In the genomic region with DNA sequence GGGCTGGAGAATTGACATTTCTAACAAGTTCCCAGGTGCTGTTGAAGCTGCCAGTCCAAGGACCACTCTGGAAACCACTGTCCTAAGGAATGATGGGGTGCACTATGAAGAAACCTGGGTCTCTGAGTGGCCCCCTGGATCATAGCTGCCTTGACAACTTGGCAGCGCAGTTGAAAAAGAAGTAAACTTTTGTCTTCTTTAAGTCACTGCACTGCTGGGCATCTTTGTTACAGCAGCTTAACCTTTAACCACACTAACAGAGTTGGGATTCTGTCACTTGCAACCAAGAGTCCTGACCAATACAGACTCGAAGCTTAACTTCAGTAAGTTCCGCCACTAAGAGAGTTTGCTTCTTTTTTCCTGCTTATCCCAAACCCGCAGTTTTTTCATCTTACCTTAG, we compare ENCODE assay signal across 17 cellular contexts. TPM values are rescaled to one million over a fixed set of nuclear protein-coding genes. Genes with fewer than 3 reads are reported as not detected.
DNase-seq lines count a peak whose midpoint lies in the region; ATAC-seq and TF ChIP-seq lines count a peak whose summit lies in the region.
"Had no signal": no experiment of that assay in that cellular context is flagged by ENCODE, and none has a peak within 500 bp of the region (broad histone marks: within the 10 kb centered on the region; RNA-seq: fewer than 3 reads in every experiment).

No MANE protein-coding gene starts in this region.

- H4K91ac ChIP-seq in neuronal stem cell (ENCODE audit: low read depth, low read length, poor library complexity), result no peak overlapping the region

- H3K4me2 ChIP-seq in HCT116 (ENCODE audit: low read length) (0 out of 2 replicates have a peak overlapping the region, but pooled peaks have one; percentile 52), PC-9 (peak overlapping the region; percentile 48; the same call in 1 of the 2 replicates), neuronal stem cell (ENCODE audit: insufficient read depth, low read length, poor library complexity, severe bottlenecking) (no peak overlapping the region)
- H3K4me2 ChIP-seq: GM23338 had no signal

- no peak overlapping the region for H2BK120ac ChIP-seq in neuronal stem cell (ENCODE audit: low read depth, low read length)

- CTCF ChIA-PET in activated CD4-positive, alpha-beta T cell treated with anti-CD3 and anti-CD28 coated beads for 36 hours (lab: Charles Lee), result interaction anchor here (0.6 to 1.7 kb wide), 5 partner anchors 11 to 127 kb away, joined by 3 to 9 read pairs (median 3); no protein-coding TSS in a partner anchor
- CTCF ChIA-PET in HCT116 (lab: Charles Lee) (interaction anchor here (0.8 to 1.3 kb wide), 2 partner anchors 11 to 51 kb away, joined by 3 read pairs; no protein-coding TSS in a partner anchor), PC-9 (lab: Charles Lee) (no interaction called here)

- no peak for TF ChIP-seq RAD21 in HCT116 (IDR thresholded peaks at IDR 0.05; ENCODE audit: low read depth)

- H2AK5ac ChIP-seq in neuronal stem cell (ENCODE audit: low read depth, low read length), result no peak overlapping the region

- intact Hi-C loops in activated CD4-positive, alpha-beta T cell treated with anti-CD3 and anti-CD28 coated beads for 36 hours (cut with DNase I, micrococcal nuclease), result loop anchor here (2.0 to 10.0 kb wide), 4 partner anchors 260 to 680 kb away; a partner anchor contains a TSS
- intact Hi-C loops in HCT116 (cut with micrococcal nuclease), result no loop called here
- intact Hi-C loops in PC-9 (cut with micrococcal nuclease; ENCODE audit: unreplicated experiment), result no loop called here
- intact Hi-C loops in prostate gland (cut with DNase I), result loop anchor here (10.0 kb wide), 1 partner anchor 532 kb away; no protein-coding TSS in a partner anchor

- H2BK5ac ChIP-seq in neuronal stem cell (ENCODE audit: low read length), result no peak overlapping the region

- WGBS in neuronal stem cell (ENCODE audit: extremely low coverage in 2 of 2, insufficient read length in 2 of 2, insufficient replicate concordance in 1 of 2), 2 donors, result no CpG with 5 or more reads among the region's 4 CpGs
- WGBS in prostate gland, result 98% methylated on average over 4 of the region's 4 CpGs

- peaks cover 4% of the 10 kb centered on the region for H3K9me3 Mint-ChIP-seq in activated CD4-positive, alpha-beta T cell treated with anti-CD3 and anti-CD28 coated beads for 36 hours (ENCODE audit: low read depth)
- H3K9me3 Mint-ChIP-seq: CD8-positive, alpha-beta T cell; GM23338 had no signal

- no peak overlapping the region for H3K14ac ChIP-seq in neuronal stem cell (ENCODE audit: low read length)

- H3K9me3 ChIP-seq in HCT116 (ENCODE audit: control insufficient read depth in 1 of 2, insufficient read depth in 1 of 2, low read depth in 1 of 2, low read length in 2 of 2), result no peaks in the 10 kb centered on the region
- H3K9me3 ChIP-seq in PC-9 (ENCODE audit: insufficient read depth, low read depth), result peaks cover 6% of the 10 kb centered on the region
- no peaks in the 10 kb centered on the region for H3K9me3 ChIP-seq in neuronal stem cell (replicated peaks in 1 of 2; ENCODE audit: control insufficient read depth in 2 of 2, insufficient read depth in 1 of 2, low read depth in 1 of 2, low read length in 2 of 2)
- no peaks in the 10 kb centered on the region for H3K9me3 ChIP-seq in prostate gland
- H3K9me3 ChIP-seq: SJCRH30 had no signal

- H3K27ac ChIP-seq in HCT116 (ENCODE audit: low read depth, low read length) (0 out of 2 replicates have a peak overlapping the region, but pooled peaks have one; percentile 0), PC-9 (no peak overlapping the region), neuronal stem cell (replicated peaks; ENCODE audit: low read length) (no peak overlapping the region), prostate gland (no peak overlapping the region)
- H3K27ac ChIP-seq: 22Rv1, SJCRH30 had no signal

- no peak overlapping the region for H2BK12ac ChIP-seq in neuronal stem cell (ENCODE audit: low read length)

- H3K27ac Mint-ChIP-seq in activated CD4-positive, alpha-beta T cell treated with anti-CD3 and anti-CD28 coated beads for 36 hours, result peak overlapping the region; percentile 49
- H3K27ac Mint-ChIP-seq: CD8-positive, alpha-beta T cell; GM23338 had no signal

- no peak for ATAC-seq in activated CD4-positive, alpha-beta T cell treated with anti-CD3 and anti-CD28 coated beads for 36 hours
- ATAC-seq in HCT116, result no peak
- ATAC-seq: GM23338 had no signal

- TF ChIP-seq POLR2A in HCT116 (IDR thresholded peaks at IDR 0.05; ENCODE audit: borderline replicate concordance, extremely low read depth, insufficient read depth, insufficient read length) (no peak), prostate gland (IDR thresholded peaks at IDR 0.05) (no peak)

- RAD21 ChIA-PET in HCT116 (lab: Charles Lee; ENCODE audit: low non-redundant PET in 1 of 2, low total read pairs in 2 of 2, uncharacterized antibody in 2 of 2, unreplicated experiment in 2 of 2), result no interaction called here

- H3K4ac ChIP-seq in neuronal stem cell (ENCODE audit: low read length), result no peak overlapping the region

- H3K4me3 Mint-ChIP-seq in activated CD4-positive, alpha-beta T cell treated with anti-CD3 and anti-CD28 coated beads for 36 hours, result no peak overlapping the region
- H3K4me3 Mint-ChIP-seq: CD8-positive, alpha-beta T cell; GM23338 had no signal

- H3K9ac ChIP-seq in HCT116 (ENCODE audit: low read length) (no peak overlapping the region), neuronal stem cell (ENCODE audit: low read depth, low read length, poor library complexity) (no peak overlapping the region)

- H3K27me3 Mint-ChIP-seq in activated CD4-positive, alpha-beta T cell treated with anti-CD3 and anti-CD28 coated beads for 36 hours, result no peaks in the 10 kb centered on the region

- no peak overlapping the region for H4K8ac ChIP-seq in neuronal stem cell (ENCODE audit: low read depth, low read length)

- no peak overlapping the region for H3K4me3 ChIP-seq in HCT116 (replicated peaks in 1 of 2; ENCODE audit: low read depth in 1 of 2, low read length in 2 of 2)
- no peak overlapping the region for H3K4me3 ChIP-seq in PC-9
- H3K4me3 ChIP-seq in neuronal stem cell (ENCODE audit: low read length in 2 of 2), result no peak overlapping the region
- no peak overlapping the region for H3K4me3 ChIP-seq in prostate gland
- H3K4me3 ChIP-seq: GM23338, SJCRH30 had no signal

- H3K4me1 Mint-ChIP-seq in activated CD4-positive, alpha-beta T cell treated with anti-CD3 and anti-CD28 coated beads for 36 hours, result peaks cover 26% of the 10 kb centered on the region

- H3K4me1 ChIP-seq in HCT116 (ENCODE audit: control insufficient read depth in 1 of 2, insufficient read depth in 2 of 2, low read length in 2 of 2) (peaks cover 3 to 29% of the 10 kb centered on the region in 2 experiments; a peak in 3 of 4 replicates), PC-9 (replicated peaks; ENCODE audit: insufficient read depth) (peaks cover 15% of the 10 kb centered on the region), neuronal stem cell (ENCODE audit: control insufficient read depth in 2 of 2, insufficient read depth in 1 of 2, low read depth in 1 of 2, low read length in 2 of 2) (peaks cover 1 to 2% of the 10 kb centered on the region in 2 donors), prostate gland (replicated peaks) (no peaks in the 10 kb centered on the region)
- H3K4me1 ChIP-seq: SJCRH30 had no signal

- peaks cover 5% of the 10 kb centered on the region for H3K36me3 Mint-ChIP-seq in activated CD4-positive, alpha-beta T cell treated with anti-CD3 and anti-CD28 coated beads for 36 hours (ENCODE audit: low read depth)
- H3K36me3 Mint-ChIP-seq: CD8-positive, alpha-beta T cell had no signal

- no peaks in the 10 kb centered on the region for H3K9me2 ChIP-seq in HCT116 (ENCODE audit: insufficient read depth)
- H3K9me2 ChIP-seq in PC-9 (ENCODE audit: insufficient read depth), result no peaks in the 10 kb centered on the region

- H2AFZ ChIP-seq in HCT116 (ENCODE audit: low read depth, low read length, poor library complexity, severe bottlenecking), result no peak overlapping the region
- H2AFZ ChIP-seq in PC-9, result peak overlapping the region; percentile 28; the same call in 1 of the 2 replicates
- peak overlapping the region; percentile 87 for H2AFZ ChIP-seq in neuronal stem cell (ENCODE audit: low read length)
- H2AFZ ChIP-seq: GM23338 had no signal

- H3K27me3 ChIP-seq in HCT116 (ENCODE audit: insufficient read depth, low read length) (no peaks in the 10 kb centered on the region), PC-9 (ENCODE audit: insufficient read depth, low read depth) (peaks cover 15% of the 10 kb centered on the region; the same call in 1 of the 2 replicates), neuronal stem cell (ENCODE audit: control insufficient read depth in 3 of 3, insufficient read depth in 3 of 3, low read depth in 1 of 3, low read length in 3 of 3) (peaks cover 0 to 22% (median 0%) of the 10 kb centered on the region in 3 experiments), prostate gland (replicated peaks; ENCODE audit: insufficient read depth) (no peaks in the 10 kb centered on the region)

- H2BK15ac ChIP-seq in neuronal stem cell (ENCODE audit: low read length), result no peak overlapping the region

- no peak overlapping the region for H3K23ac ChIP-seq in neuronal stem cell (ENCODE audit: low read depth, low read length, poor library complexity)

- peaks cover 12% of the 10 kb centered on the region for H3F3A ChIP-seq in PC-9 (ENCODE audit: insufficient read depth, low read depth)

- TF ChIP-seq CTCF in HCT116 (IDR thresholded peaks at IDR 0.05 in 2 of 3, conservative IDR thresholded peaks at IDR 0.05 in 1 of 3; ENCODE audit: borderline replicate concordance in 1 of 3, insufficient read depth in 1 of 3, low read depth in 2 of 3, low read length in 2 of 3), result no peak
- no peak for TF ChIP-seq CTCF in PC-9 (conservative IDR thresholded peaks at IDR 0.05)
- TF ChIP-seq CTCF in prostate gland (IDR thresholded peaks at IDR 0.05), result no peak

- H3K79me2 ChIP-seq in HCT116 (ENCODE audit: insufficient read depth, low read length) (no peaks in the 10 kb centered on the region), PC-9 (ENCODE audit: low read depth) (no peaks in the 10 kb centered on the region)

- DNase-seq in activated CD4-positive, alpha-beta T cell treated with anti-CD3 and anti-CD28 coated beads for 36 hours, result no peak
- DNase-seq in activated CD4-positive, alpha-beta T cell treated with anti-CD3 and anti-CD28 coated beads for 4 hours, result no peak
- DNase-seq in HCT116 (ENCODE audit: low read depth, low spot score), result no peak
- DNase-seq in PC-9, result no peak
- DNase-seq in neuronal stem cell (ENCODE audit: low spot score), result no peak
- DNase-seq in prostate gland (ENCODE audit: low spot score), result no peak
- no peak for DNase-seq in NCI-H1436 treated with DMSO at 0.1 percent for 48 hours (lab: John Stamatoyannopoulos, UW)
- DNase-seq in NCI-H748 (lab: John Stamatoyannopoulos, UW; ENCODE audit: unreplicated experiment), result no peak
- DNase-seq: C1 segment of cervical spinal cord; CD8-positive, alpha-beta T cell; HCEC 1CT; KG1; NCI-H1092 treated with DMSO at 0.1 percent for 48 hours; NCI-H2081 treated with DMSO at 0.1 percent for 48 hours; SJCRH30 had no signal

- H3K18ac ChIP-seq in neuronal stem cell (ENCODE audit: low read length), result no peak overlapping the region

- BruUV-seq in HCT116 (replicated peaks; lab: Mats Ljungman, UMichigan) (no TSS peak), PC-9 (replicated peaks; lab: Mats Ljungman, UMichigan) (no TSS peak)

- H3K79me1 ChIP-seq in neuronal stem cell (ENCODE audit: low read depth, low read length), result no peaks in the 10 kb centered on the region

- POLR2A ChIA-PET in activated CD4-positive, alpha-beta T cell treated with anti-CD3 and anti-CD28 coated beads for 36 hours (lab: Charles Lee), result interaction anchor here (0.6 kb wide), 1 partner anchor 88 kb away, joined by 4 read pairs; no protein-coding TSS in a partner anchor
- POLR2A ChIA-PET in HCT116 (lab: Charles Lee), result no interaction called here
- POLR2A ChIA-PET in PC-9 (lab: Charles Lee; ENCODE audit: unreplicated experiment), result no interaction called here

- H4K20me1 ChIP-seq in HCT116 (ENCODE audit: insufficient read depth) (no peaks in the 10 kb centered on the region), PC-9 (ENCODE audit: insufficient read depth) (no peaks in the 10 kb centered on the region)

- no peaks in the 10 kb centered on the region for H3K36me3 ChIP-seq in HCT116 (ENCODE audit: control insufficient read depth in 1 of 2, insufficient read depth in 2 of 2, low read length in 2 of 2)
- no peaks in the 10 kb centered on the region for H3K36me3 ChIP-seq in PC-9 (ENCODE audit: low read depth)
- H3K36me3 ChIP-seq in neuronal stem cell (replicated peaks in 1 of 2; ENCODE audit: control insufficient read depth in 2 of 2, insufficient read depth in 2 of 2, low read length in 2 of 2), result no peaks in the 10 kb centered on the region
- H3K36me3 ChIP-seq in prostate gland, result no peaks in the 10 kb centered on the region
- H3K36me3 ChIP-seq: SJCRH30 had no signal

RNA-seq across cellular contexts. Expression of a gene that starts 8.5 kb away (rescaled TPM):
- total RNA-seq in activated CD4-positive, alpha-beta T cell treated with anti-CD3 and anti-CD28 coated beads for 36 hours, result 1 to 10 TPM; 1.1 to 1.4 TPM
- total RNA-seq in HCT116 (2021; ENCODE audit: unreplicated experiment) (not detected), PC-9 (2021) (0.20 and 0.26 TPM in 2 replicates), prostate gland (10 to 100 TPM in 1 of 2 donors, 1 to 10 TPM in 1; 1.5 to 16.1 TPM)
- not detected in 2 replicates for polyA plus RNA-seq in HCT116 (2012)
- polyA plus RNA-seq in neuronal stem cell (2013, experiment 1 of 2), result 0.08 TPM
- 0.04 TPM for polyA plus RNA-seq in neuronal stem cell (2013, experiment 2 of 2)
- total RNA-seq: CD8-positive, alpha-beta T cell; SJCRH30 had no signal

RNA-seq across cellular contexts. Expression of a gene that starts 21.9 kb away (rescaled TPM):
- not detected for total RNA-seq in activated CD4-positive, alpha-beta T cell treated with anti-CD3 and anti-CD28 coated beads for 36 hours
- total RNA-seq in HCT116 (2021; ENCODE audit: unreplicated experiment) (0.20 TPM), PC-9 (2021) (0.20 TPM in 1 of 2 replicates, not detected in the other), prostate gland (10 to 100 TPM; 62.9 to 64.3 TPM)
- 0.15 and 0.21 TPM in 2 replicates for polyA plus RNA-seq in HCT116 (2012)
- polyA plus RNA-seq in neuronal stem cell (2013, experiment 1 of 2), result not detected
- not detected for polyA plus RNA-seq in neuronal stem cell (2013, experiment 2 of 2)
- total RNA-seq: CD8-positive, alpha-beta T cell; GM23338; SJCRH30 had no signal
- polyA plus RNA-seq: GM23338 had no signal

Comparison
In these comparisons a context has a peak if more than half of its experiments do, and no peak if none do; other contexts are left out.
1. RNA of a gene that starts 21.9 kb away (total RNA-seq): 62.9 to 64.3 TPM in prostate gland; 0.20 TPM in HCT116 (single experiment), 0.20 TPM in PC-9 and not detected in activated CD4-positive, alpha-beta T cell treated with anti-CD3 and anti-CD28 coated beads for 36 hours; every median in the first group is over 10 times any median in the second.
2. intact Hi-C loops: an anchor here in activated CD4-positive, alpha-beta T cell treated with anti-CD3 and anti-CD28 coated beads for 36 hours (2.0 to 10.0 kb wide) and prostate gland (10.0 kb wide); none called in HCT116 and PC-9.